ENCODE assay signal across 22 cellular contexts in the genomic region with DNA sequence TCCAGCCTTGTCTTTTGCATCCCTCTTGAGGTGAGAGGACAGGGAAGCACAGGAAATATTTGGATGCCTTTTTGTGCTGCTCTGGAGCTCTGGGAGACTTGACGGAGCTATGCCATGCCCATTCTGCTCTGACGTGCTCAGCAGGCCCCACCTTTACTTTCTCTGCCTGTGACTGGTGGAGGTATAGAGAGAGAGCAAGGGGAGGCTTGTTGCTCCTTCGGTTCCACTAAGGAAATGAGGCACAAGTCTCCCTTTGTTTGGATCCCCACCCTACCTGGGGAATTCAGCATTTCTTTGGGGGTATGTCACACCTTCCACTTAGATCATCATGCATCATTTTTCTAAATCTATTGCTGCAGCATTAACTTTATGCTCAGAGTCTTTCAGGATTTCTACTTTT.
"Had no signal": no experiment of that assay in that cellular context is flagged by ENCODE, and none has a peak within 500 bp of the region (broad histone marks: within the 10 kb centered on the region; RNA-seq: fewer than 3 reads in every experiment).

No MANE protein-coding gene starts in this region.

- H3K36me3 Mint-ChIP-seq: immature natural killer cell; naive thymus-derived CD4-positive, alpha-beta T cell; stimulated activated effector memory CD8-positive, alpha-beta T cell treated with anti-CD3 and anti-CD28 coated beads, Interleukin-12 subunit alpha, Interleukin-12 subunit beta, amount 100 ng/mL, for 72 hours had no signal

- H3K27ac ChIP-seq: esophagus squamous epithelium, left lung, prostate gland, right atrium auricular region, sigmoid colon, stomach, thyroid gland had no signal

- H3K36me3 ChIP-seq: esophagus squamous epithelium, left lung, prostate gland, right atrium auricular region, sigmoid colon, stomach, thyroid gland had no signal

- DNase-seq: cerebellar nuclear complex; cortex of kidney; esophagus squamous epithelium; hypothalamus; immature natural killer cell; islet precursor cell; left lung; mesendoderm; midbrain; naive thymus-derived CD4-positive, alpha-beta T cell; nucleus accumbens; sigmoid colon; stimulated activated CD4-positive, alpha-beta T cell treated with anti-CD3 and anti-CD28 coated beads, Interleukin-2, amount 100 ng/mL, for 24 hours; stimulated activated CD4-positive, alpha-beta T cell treated with anti-CD3 and anti-CD28 coated beads, Interleukin-4, amount 100 ng/mL, for 24 hours; stimulated activated naive CD4-positive, alpha-beta T cell treated with Interleukin-2 at 50 U/mL for 16 hours; stomach; thyroid gland; trophoblast cell had no signal

- H3K4me1 Mint-ChIP-seq: immature natural killer cell; stimulated activated effector memory CD8-positive, alpha-beta T cell treated with anti-CD3 and anti-CD28 coated beads, Interleukin-12 subunit alpha, Interleukin-12 subunit beta, amount 100 ng/mL, for 72 hours had no signal

- H3K27me3 ChIP-seq: esophagus squamous epithelium, left lung, right atrium auricular region, sigmoid colon, stomach, thyroid gland had no signal

- ATAC-seq: left lung; naive thymus-derived CD4-positive, alpha-beta T cell; stimulated activated effector memory CD8-positive, alpha-beta T cell treated with anti-CD3 and anti-CD28 coated beads, Interleukin-12 subunit alpha, Interleukin-12 subunit beta, amount 100 ng/mL, for 72 hours had no signal

- H3K4me3 ChIP-seq: esophagus squamous epithelium, left lung, prostate gland, right atrium auricular region, sigmoid colon, stomach, thyroid gland had no signal

- H3K27ac Mint-ChIP-seq: immature natural killer cell; naive thymus-derived CD4-positive, alpha-beta T cell; nephron; stimulated activated effector memory CD8-positive, alpha-beta T cell treated with anti-CD3 and anti-CD28 coated beads, Interleukin-12 subunit alpha, Interleukin-12 subunit beta, amount 100 ng/mL, for 72 hours had no signal

- H3K4me3 Mint-ChIP-seq: immature natural killer cell; naive thymus-derived CD4-positive, alpha-beta T cell; nephron; stimulated activated effector memory CD8-positive, alpha-beta T cell treated with anti-CD3 and anti-CD28 coated beads, Interleukin-12 subunit alpha, Interleukin-12 subunit beta, amount 100 ng/mL, for 72 hours had no signal

- H3K4me1 ChIP-seq: left lung, prostate gland, right atrium auricular region, sigmoid colon, stomach, thyroid gland had no signal

- H3K9me3 Mint-ChIP-seq: immature natural killer cell, nephron had no signal

- H3K9me3 ChIP-seq: esophagus squamous epithelium, left lung, prostate gland, right atrium auricular region, sigmoid colon, stomach, thyroid gland had no signal
